ENCODE assay signal across 9 cellular contexts in genomic region chr3:81242871-81243270, GRCh38.
DNase-seq lines count a peak whose midpoint lies in the region; ATAC-seq and TF ChIP-seq lines count a peak whose summit lies in the region.
"Had no signal": no experiment of that assay in that cellular context is flagged by ENCODE, and none has a peak within 500 bp of the region (broad histone marks: within the 10 kb centered on the region; RNA-seq: fewer than 3 reads in every experiment).

No MANE protein-coding gene starts in this region.

- in situ Hi-C loops in mammary epithelial cell (cut with MboI; ENCODE audit: low sequenced_read_pairs in 2 of 2): loop anchor here in 1 of 2 donors (25.0 kb wide), 1 partner anchor 1731 kb away; no protein-coding TSS in a partner anchor

- H4K20me1 ChIP-seq in mammary epithelial cell (ENCODE audit: insufficient read depth, low read length): no peaks in the 10 kb centered on the region

- H3K9ac ChIP-seq in mammary epithelial cell (ENCODE audit: insufficient read depth, low read length): no peak overlapping the region

- H3K27ac ChIP-seq in mammary epithelial cell (ENCODE audit: insufficient read depth, low read depth, low read length): no peak overlapping the region

- no peaks in the 10 kb centered on the region for H3K27me3 Mint-ChIP-seq in stimulated activated naive B cell treated with anti-CD40 and anti-IgM and Interleukin-4, amounts not matched to agents 10 μg/mL and 1 μg/mL and 100 μg/mL, for 72 hours
- H3K27me3 Mint-ChIP-seq: activated naive CD8-positive, alpha-beta T cell had no signal

- H2AFZ ChIP-seq in mammary epithelial cell (ENCODE audit: low read depth, low read length): no peak overlapping the region

- no peaks in the 10 kb centered on the region for H3K4me1 ChIP-seq in mammary epithelial cell (ENCODE audit: insufficient read depth, low read length)

- H3K4me3 ChIP-seq in mammary epithelial cell (replicated peaks in 1 of 3; ENCODE audit: insufficient read depth in 1 of 3, low read depth in 2 of 3, low read length in 3 of 3): no peak overlapping the region
- H3K4me3 ChIP-seq in retinal pigment epithelial cell (ENCODE audit: low read length): no peak overlapping the region

- H3K4me2 ChIP-seq in mammary epithelial cell (ENCODE audit: insufficient read depth, low read depth, low read length): no peak overlapping the region

- dilution Hi-C loops in mammary epithelial cell (cut with HindIII; ENCODE audit: low sequenced_read_pairs): no loop called here

- no peaks in the 10 kb centered on the region for H3K4me1 Mint-ChIP-seq in stimulated activated naive B cell treated with anti-CD40 and anti-IgM and Interleukin-4, amounts not matched to agents 10 μg/mL and 1 μg/mL and 100 μg/mL, for 72 hours

- no peaks in the 10 kb centered on the region for H3K36me3 ChIP-seq in mammary epithelial cell (ENCODE audit: insufficient read depth, low read length)

- 0% methylated on average over 1 of the region's 1 CpG for WGBS in mammary epithelial cell (ENCODE audit: low coverage, missing lambda C conversion rate)

- ATAC-seq in stimulated activated naive B cell treated with anti-CD40 and anti-IgM and Interleukin-4, amounts not matched to agents 10 μg/mL and 1 μg/mL and 100 μg/mL, for 72 hours (replicated peaks): no peak
- ATAC-seq in GM19455 (IDR thresholded peaks at IDR 0.05; ENCODE audit: unreplicated experiment): no peak

- BruUV-seq in mammary epithelial cell (replicated peaks; lab: Mats Ljungman, UMichigan): no TSS peak

- no peak overlapping the region for H3K4me3 Mint-ChIP-seq in stimulated activated naive B cell treated with anti-CD40 and anti-IgM and Interleukin-4, amounts not matched to agents 10 μg/mL and 1 μg/mL and 100 μg/mL, for 72 hours
- H3K4me3 Mint-ChIP-seq: activated naive CD8-positive, alpha-beta T cell had no signal

- intact Hi-C loops in mammary epithelial cell (cut with micrococcal nuclease): loop anchor here (5.0 kb wide), 1 partner anchor 1721 kb away; no protein-coding TSS in a partner anchor

- CTCF ChIA-PET in mammary epithelial cell (lab: Charles Lee; ENCODE audit: low non-redundant PET): interaction anchor here (0.6 kb wide), 2 partner anchors 32 to 90 kb away, joined by 3 to 4 read pairs; no protein-coding TSS in a partner anchor

- H3K9me3 ChIP-seq in mammary epithelial cell (replicated peaks; ENCODE audit: insufficient read depth, low read length): no peaks in the 10 kb centered on the region

- H3K27me3 ChIP-seq in mammary epithelial cell (ENCODE audit: insufficient read depth, low read length): no peaks in the 10 kb centered on the region

- H3K79me2 ChIP-seq in mammary epithelial cell (ENCODE audit: insufficient read depth, low read length): no peaks in the 10 kb centered on the region

- peak; percentile 43 to 57 for TF ChIP-seq CTCF in mammary epithelial cell (conservative IDR thresholded peaks at IDR 0.05 in 1 of 2, IDR thresholded peaks at IDR 0.05 in 1 of 2; ENCODE audit: extremely low read depth in 1 of 2, insufficient read depth in 1 of 2, low read depth in 1 of 2, low read length in 2 of 2)
- peak; percentile 60 for TF ChIP-seq CTCF in retinal pigment epithelial cell (conservative IDR thresholded peaks at IDR 0.05; ENCODE audit: low read depth, low read length)

- no peaks in the 10 kb centered on the region for H3K9me3 Mint-ChIP-seq in stimulated activated naive B cell treated with anti-CD40 and anti-IgM and Interleukin-4, amounts not matched to agents 10 μg/mL and 1 μg/mL and 100 μg/mL, for 72 hours

- no peaks in the 10 kb centered on the region for H3K36me3 Mint-ChIP-seq in stimulated activated naive B cell treated with anti-CD40 and anti-IgM and Interleukin-4, amounts not matched to agents 10 μg/mL and 1 μg/mL and 100 μg/mL, for 72 hours
- H3K36me3 Mint-ChIP-seq: activated naive CD8-positive, alpha-beta T cell had no signal

- no peak overlapping the region for H3K27ac Mint-ChIP-seq in stimulated activated naive B cell treated with anti-CD40 and anti-IgM and Interleukin-4, amounts not matched to agents 10 μg/mL and 1 μg/mL and 100 μg/mL, for 72 hours
- H3K27ac Mint-ChIP-seq: activated naive CD8-positive, alpha-beta T cell had no signal

- peak; percentile 14 for DNase-seq in DMS53 (lab: John Stamatoyannopoulos, UW)
- DNase-seq in DMS53 treated with DMSO at 0.1 percent for 48 hours (lab: John Stamatoyannopoulos, UW; ENCODE audit: unreplicated experiment): no peak
- DNase-seq in LHCN-M2 (ENCODE audit: low read depth): peak; percentile 1
- no peak for DNase-seq in mammary epithelial cell
- DNase-seq in retinal pigment epithelial cell (ENCODE audit: low read depth): no peak
- no peak for DNase-seq in stimulated activated naive B cell treated with anti-CD40 and anti-IgM and Interleukin-4, amounts not matched to agents 10 μg/mL and 1 μg/mL and 100 μg/mL, for 72 hours
- no peak for DNase-seq in NCI-H2029 (lab: John Stamatoyannopoulos, UW)

Comparison
In these comparisons a context has a peak if more than half of its experiments do, and no peak if none do; other contexts are left out.
1. DNase-seq: peak in DMS53 (single experiment) and LHCN-M2 (single experiment); none in DMS53 treated with DMSO at 0.1 percent for 48 hours (single experiment), mammary epithelial cell (single experiment), retinal pigment epithelial cell (single experiment), stimulated activated naive B cell treated with anti-CD40 and anti-IgM and Interleukin-4, amounts not matched to agents 10 μg/mL and 1 μg/mL and 100 μg/mL, for 72 hours (single experiment) and NCI-H2029 (single experiment).